ENCODE assay signal across 7 cellular contexts in genomic region chr9:133782157-133783130, GRCh38. TPM values are rescaled to one million over a fixed set of nuclear protein-coding genes. Genes with fewer than 3 reads are reported as not detected.
A peak's percentile ranks its signal among the peaks of the same experiment; 100 is the strongest.
DNase-seq lines count a peak whose midpoint lies in the region; ATAC-seq and TF ChIP-seq lines count a peak whose summit lies in the region.

No MANE protein-coding gene starts in this region.

- DNase-seq in GM12865 (ENCODE audit: low read depth) (peak; percentile 82), NCI-H128 (lab: John Stamatoyannopoulos, UW; ENCODE audit: unreplicated experiment) (peak; percentile 32), cerebellar cortex (ENCODE audit: low spot score) (peak; percentile 75), left colon (peak; percentile 54 to 88)
- DNase-seq in activated CD4-positive, CD25-positive, alpha-beta regulatory T cell treated with anti-CD3 and anti-CD28 coated beads, Interleukin-2, amount 50 U/mL, for 72 hours = peak; percentile 59
- peak; percentile 21 to 45 (median 24) for DNase-seq in stimulated activated CD4-positive, alpha-beta T cell treated with anti-CD3 and anti-CD28 coated beads, TNF-alpha, amount 100 ng/mL, for 1 hour (ENCODE audit: low read depth in 3 of 3, low spot score in 1 of 3)

- intact Hi-C loops in left colon (cut with DNase I, micrococcal nuclease) = no loop called here

- peak; percentile 81 for TF ChIP-seq CTCF in GM12865 (IDR thresholded peaks at IDR 0.05; ENCODE audit: insufficient read depth, low read depth, low read length, missing control alignments)

- ATAC-seq in left colon = peak; percentile 77
- no peak for ATAC-seq in GM18870 (IDR thresholded peaks at IDR 0.05; ENCODE audit: unreplicated experiment)

- no peak overlapping the region for H3K4me3 ChIP-seq in GM12865 (ENCODE audit: low read depth, low read length)

RNA-seq across cellular contexts. Expression of gene SARDH, which starts 44.3 kb away (rescaled TPM):
- total RNA-seq in left colon = under 1 TPM; 0.40 to 0.92 TPM

Comparison
In these comparisons a context has a peak if more than half of its experiments do, and no peak if none do; other contexts are left out.
1. DNase-seq: peak in every context shown above with its lines; median percentile 82 in GM12865; 75 in cerebellar cortex; 71 in left colon; 59 in activated CD4-positive, CD25-positive, alpha-beta regulatory T cell treated with anti-CD3 and anti-CD28 coated beads, Interleukin-2, amount 50 U/mL, for 72 hours; 32 in NCI-H128; 24 in stimulated activated CD4-positive, alpha-beta T cell treated with anti-CD3 and anti-CD28 coated beads, TNF-alpha, amount 100 ng/mL, for 1 hour.